In the genomic region with DNA sequence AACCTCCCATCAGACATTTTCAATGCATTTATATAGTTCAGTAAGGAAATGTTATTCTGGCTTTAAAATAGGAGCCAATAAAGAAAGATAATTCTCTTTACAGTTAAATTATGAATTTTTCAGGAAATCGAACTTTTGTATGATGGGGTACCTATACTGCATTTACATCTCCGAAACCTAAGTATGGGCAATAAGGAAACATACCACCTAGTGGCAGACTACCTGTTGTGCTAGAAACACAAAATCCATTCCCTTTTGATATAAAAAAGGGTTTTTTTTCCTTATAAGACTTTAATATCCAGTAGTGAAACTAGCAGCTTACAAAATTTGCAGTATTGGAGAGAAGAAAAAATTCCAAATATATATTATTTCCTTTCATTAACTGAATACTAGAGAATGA, we compare ENCODE assay signal across 25 cellular contexts. TPM values are rescaled to one million over a fixed set of nuclear protein-coding genes. Genes with fewer than 3 reads are reported as not detected.
A peak's percentile ranks its signal among the peaks of the same experiment; 100 is the strongest.
DNase-seq lines count a peak whose midpoint lies in the region; ATAC-seq and TF ChIP-seq lines count a peak whose summit lies in the region.
"Had no signal": no experiment of that assay in that cellular context is flagged by ENCODE, and none has a peak within 500 bp of the region (broad histone marks: within the 10 kb centered on the region; RNA-seq: fewer than 3 reads in every experiment).

No MANE protein-coding gene starts in this region.

- no peaks in the 10 kb centered on the region for H3K79me2 ChIP-seq in OCI-LY1 (ENCODE audit: insufficient read depth, low read length)

- DNase-seq in cardiac muscle cell (ENCODE audit: low read depth in 1 of 2, low spot score in 1 of 2) (no peak), heart left ventricle (no peak), fibroblast of mammary gland (ENCODE audit: low read depth) (no peak), NCI-H1694 treated with DMSO at 0.1 percent for 48 hours (lab: John Stamatoyannopoulos, UW) (no peak), LoVo (ENCODE audit: low spot score) (no peak), NCI-H226 (no peak)
- DNase-seq in effector memory CD4-positive, alpha-beta T cell = no peak
- DNase-seq: activated CD4-positive, alpha-beta T cell treated with anti-CD3 and anti-CD28 coated beads for 36 hours; activated naive CD4-positive, alpha-beta T cell treated with Interleukin-2 at 50 U/mL for 16 hours; activated T-cell treated with anti-CD3 and anti-CD28 coated beads, Interleukin-2, amount 50 U/mL, for 4 hours; amygdala; colonic mucosa; effector memory CD8-positive, alpha-beta T cell; EL; esophagus squamous epithelium; NCI-H1105; NCI-H2081 treated with DMSO at 0.1 percent for 48 hours; NCI-H510A; psoas muscle; stimulated activated CD4-positive, alpha-beta T cell treated with anti-CD3 and anti-CD28 coated beads, Interleukin-1b, Interleukin-23, amount 100 ng/mL, for 48 hours; T-helper 2 cell had no signal

- no peak overlapping the region for H2AFZ ChIP-seq in OCI-LY1 (ENCODE audit: low read length)

- no peak overlapping the region for H3K4me2 ChIP-seq in OCI-LY1 (ENCODE audit: low read length)

- H3K9me3 ChIP-seq in cardiac muscle cell (ENCODE audit: low read depth) = no peaks in the 10 kb centered on the region
- no peaks in the 10 kb centered on the region for H3K9me3 ChIP-seq in heart left ventricle
- H3K9me3 ChIP-seq in OCI-LY1 (ENCODE audit: low read length) = no peaks in the 10 kb centered on the region
- H3K9me3 ChIP-seq in effector memory CD4-positive, alpha-beta T cell (ENCODE audit: control insufficient read depth, low read length) = no peaks in the 10 kb centered on the region
- H3K9me3 ChIP-seq: breast epithelium, colonic mucosa, esophagus squamous epithelium, HAP-1, psoas muscle had no signal

- no peak for ATAC-seq in heart left ventricle
- ATAC-seq: activated CD4-positive, alpha-beta T cell treated with anti-CD3 and anti-CD28 coated beads for 36 hours; activated T-cell treated with anti-CD3 and anti-CD28 coated beads, Interleukin-2, amount 50 U/mL, for 4 hours; effector memory CD8-positive, alpha-beta T cell; psoas muscle had no signal

- H3K4me3 ChIP-seq in cardiac muscle cell (no peak overlapping the region), heart left ventricle (no peak overlapping the region), OCI-LY1 (ENCODE audit: low read depth, low read length, poor library complexity, severe bottlenecking) (no peak overlapping the region), fibroblast of mammary gland (ENCODE audit: control insufficient read depth, low read depth, low read length) (no peak overlapping the region)
- no peak overlapping the region for H3K4me3 ChIP-seq in effector memory CD4-positive, alpha-beta T cell (ENCODE audit: insufficient read depth, low read depth, low read length, poor library complexity, severe bottlenecking)
- H3K4me3 ChIP-seq: BLaER1 treated with 17β-estradiol and CSF1 and Interleukin-3, amounts not matched to agents 10 nM and 100 nM; breast epithelium; colonic mucosa; esophagus squamous epithelium; HAP-1; psoas muscle had no signal

- intact Hi-C loops in heart left ventricle (cut with DNase I) = no loop called here

- no peak overlapping the region for H3K27ac ChIP-seq in cardiac muscle cell
- H3K27ac ChIP-seq in heart left ventricle = peak overlapping the region in 1 of 12 donors; percentile 22
- H3K27ac ChIP-seq in OCI-LY1 (ENCODE audit: low read depth, low read length, poor library complexity, severe bottlenecking) = no peak overlapping the region
- no peak overlapping the region for H3K27ac ChIP-seq in effector memory CD4-positive, alpha-beta T cell (ENCODE audit: insufficient read depth, low read length, poor library complexity, severe bottlenecking)
- H3K27ac ChIP-seq: BLaER1 treated with 17β-estradiol and CSF1 and Interleukin-3, amounts not matched to agents 10 nM and 100 nM; breast epithelium; colonic mucosa; esophagus squamous epithelium; psoas muscle had no signal

- H3K36me3 ChIP-seq in cardiac muscle cell = no peaks in the 10 kb centered on the region
- H3K36me3 ChIP-seq in heart left ventricle = no peaks in the 10 kb centered on the region
- no peaks in the 10 kb centered on the region for H3K36me3 ChIP-seq in OCI-LY1 (ENCODE audit: insufficient read depth, low read length)
- no peaks in the 10 kb centered on the region for H3K36me3 ChIP-seq in effector memory CD4-positive, alpha-beta T cell (ENCODE audit: control insufficient read depth, insufficient read depth, low read length)
- H3K36me3 ChIP-seq: breast epithelium, colonic mucosa, esophagus squamous epithelium, HAP-1 had no signal

- no peak overlapping the region for H3K9ac ChIP-seq in OCI-LY1 (ENCODE audit: low read length)
- H3K9ac ChIP-seq: BLaER1 treated with 17β-estradiol and CSF1 and Interleukin-3, amounts not matched to agents 10 nM and 100 nM had no signal

- WGBS in heart left ventricle, 4 donors = 86 to 96% (median 94%) methylated on average over 2 of the region's 2 CpGs

- H3K27me3 ChIP-seq in cardiac muscle cell (no peaks in the 10 kb centered on the region), heart left ventricle (no peaks in the 10 kb centered on the region), OCI-LY1 (ENCODE audit: insufficient read depth, low read length) (no peaks in the 10 kb centered on the region)
- no peaks in the 10 kb centered on the region for H3K27me3 ChIP-seq in effector memory CD4-positive, alpha-beta T cell (replicated peaks; ENCODE audit: control insufficient read depth, insufficient read depth, low read length, poor library complexity, severe bottlenecking)
- H3K27me3 ChIP-seq: BLaER1 treated with 17β-estradiol and CSF1 and Interleukin-3, amounts not matched to agents 10 nM and 100 nM; breast epithelium; colonic mucosa; esophagus squamous epithelium had no signal

- no peaks in the 10 kb centered on the region for H3K9me2 ChIP-seq in OCI-LY1 (ENCODE audit: low read depth, low read length)

- no peak for TF ChIP-seq POLR2A in heart left ventricle (IDR thresholded peaks at IDR 0.05)

- TF ChIP-seq CTCF in cardiac muscle cell (IDR thresholded peaks at IDR 0.05; ENCODE audit: low read depth, low read length) (peak; percentile 21), heart left ventricle (IDR thresholded peaks at IDR 0.05) (peak in 4 of 12 donors; percentile 7 to 20 (median 12)), OCI-LY1 (IDR thresholded peaks at IDR 0.05; ENCODE audit: low read length) (peak; percentile 28; the same call in 1 of the 2 replicates), fibroblast of mammary gland (conservative IDR thresholded peaks at IDR 0.05; ENCODE audit: control insufficient read depth, insufficient read depth, low read depth, low read length) (peak; percentile 20)

- H3K4me1 ChIP-seq in cardiac muscle cell (ENCODE audit: low read depth) (peaks cover 11% of the 10 kb centered on the region), heart left ventricle (peaks cover 0 to 14% (median 4%) of the 10 kb centered on the region in 12 donors), OCI-LY1 (ENCODE audit: insufficient read depth, low read length, severe bottlenecking) (no peaks in the 10 kb centered on the region)
- no peaks in the 10 kb centered on the region for H3K4me1 ChIP-seq in effector memory CD4-positive, alpha-beta T cell (ENCODE audit: control insufficient read depth, insufficient read depth, low read length, poor library complexity, severe bottlenecking)
- H3K4me1 ChIP-seq: breast epithelium, colonic mucosa, esophagus squamous epithelium had no signal

- no peaks in the 10 kb centered on the region for H3F3A ChIP-seq in OCI-LY1 (ENCODE audit: insufficient read depth, low read length)

- H4K20me1 ChIP-seq in OCI-LY1 (ENCODE audit: insufficient read depth, low read length) = no peaks in the 10 kb centered on the region
- H4K20me1 ChIP-seq: BLaER1 treated with 17β-estradiol and CSF1 and Interleukin-3, amounts not matched to agents 10 nM and 100 nM had no signal

RNA-seq across cellular contexts. Expression of gene VLDLR, which starts 21.3 kb away (rescaled TPM):
- total RNA-seq in cardiac muscle cell (34.1 and 36.1 TPM in 2 replicates), heart left ventricle (100 to 1,000 TPM in 7 of 9 donors, 10 to 100 TPM in 2; 67.9 to 177 (median 119) TPM)
- polyA plus RNA-seq in cardiac muscle cell (40.9 and 41.2 TPM in 2 replicates), heart left ventricle (10 to 100 TPM; 15.1 to 60.1 TPM)
